In the genomic region with DNA sequence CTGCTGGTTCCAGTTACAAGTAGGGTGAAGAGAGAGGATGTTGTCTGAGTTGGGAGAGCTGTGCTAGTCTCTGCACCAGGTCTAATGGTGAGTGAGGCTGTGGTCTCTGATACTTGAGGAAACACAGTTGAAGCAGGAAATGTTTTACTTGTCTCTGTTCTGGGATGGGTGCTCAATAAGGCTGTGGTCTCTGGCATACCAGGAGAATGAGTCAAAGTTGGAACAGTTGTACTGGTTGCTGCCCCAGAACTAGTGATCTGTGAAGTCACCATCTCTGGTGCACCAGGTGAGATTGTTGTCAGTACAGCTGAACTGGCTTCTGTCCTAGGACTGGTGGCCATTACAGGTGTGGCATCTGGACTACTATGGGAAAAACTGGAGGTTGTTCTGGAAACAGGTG, we compare ENCODE assay signal across 20 cellular contexts.
DNase-seq lines count a peak whose midpoint lies in the region; ATAC-seq and TF ChIP-seq lines count a peak whose summit lies in the region.
"Had no signal": no experiment of that assay in that cellular context is flagged by ENCODE, and none has a peak within 500 bp of the region (broad histone marks: within the 10 kb centered on the region; RNA-seq: fewer than 3 reads in every experiment).

No MANE protein-coding gene starts in this region.

- ATAC-seq in RWPE2 (ENCODE audit: low read depth) = peak; percentile 60
- no peak for ATAC-seq in activated CD8-positive, alpha-beta T cell treated with anti-CD3 and anti-CD28 coated beads for 36 hours
- no peak for ATAC-seq in naive thymus-derived CD4-positive, alpha-beta T cell
- ATAC-seq: Right ventricle myocardium inferior had no signal

- peaks cover 10% of the 10 kb centered on the region for H3K27me3 Mint-ChIP-seq in activated CD8-positive, alpha-beta T cell treated with anti-CD3 and anti-CD28 coated beads for 36 hours
- H3K27me3 Mint-ChIP-seq in naive thymus-derived CD4-positive, alpha-beta T cell = peaks cover 0 to 64% (median 34%) of the 10 kb centered on the region in 5 donors
- H3K27me3 Mint-ChIP-seq: CD4-positive, CD25-positive, alpha-beta regulatory T cell had no signal

- DNase-seq in HT-29 (ENCODE audit: low spot score) (peak; percentile 16), RWPE2 (ENCODE audit: low spot score) (no peak), iris pigment epithelial cell (ENCODE audit: low read depth) (peak; percentile 18), cardiac septum (ENCODE audit: low spot score) (no peak), DMS53 treated with DMSO at 0.1 percent for 48 hours (lab: John Stamatoyannopoulos, UW; ENCODE audit: unreplicated experiment) (no peak)
- no peak for DNase-seq in activated CD8-positive, alpha-beta T cell treated with anti-CD3 and anti-CD28 coated beads for 36 hours
- DNase-seq in naive thymus-derived CD4-positive, alpha-beta T cell = no peak
- DNase-seq: CD4-positive, CD25-positive, alpha-beta regulatory T cell; DMS79; H9; KG1; NCI-H1048; NCI-H1436 treated with DMSO at 0.1 percent for 48 hours; NCI-H2029 treated with DMSO at 0.1 percent for 48 hours; NCI-H2171 treated with DMSO at 0.1 percent for 48 hours; NCI-H446 treated with DMSO at 0.1 percent for 48 hours; NK-92 treated with Interleukin-12 subunit alpha and Interleukin-12 subunit beta, amount 100 ng/mL, for 24 hours had no signal

- no peaks in the 10 kb centered on the region for H3K4me1 ChIP-seq in RWPE2 (ENCODE audit: insufficient read depth, poor library complexity, severe bottlenecking)
- no peaks in the 10 kb centered on the region for H3K4me1 ChIP-seq in naive thymus-derived CD4-positive, alpha-beta T cell (ENCODE audit: control insufficient read depth in 2 of 2, insufficient read depth in 2 of 2, low read length in 2 of 2)

- no peaks in the 10 kb centered on the region for H3K36me3 Mint-ChIP-seq in activated CD8-positive, alpha-beta T cell treated with anti-CD3 and anti-CD28 coated beads for 36 hours (ENCODE audit: low read depth)
- peaks cover 0 to 5% (median 2%) of the 10 kb centered on the region in 5 donors for H3K36me3 Mint-ChIP-seq in naive thymus-derived CD4-positive, alpha-beta T cell
- H3K36me3 Mint-ChIP-seq: CD4-positive, CD25-positive, alpha-beta regulatory T cell had no signal

- no peaks in the 10 kb centered on the region for H3K36me3 ChIP-seq in RWPE2 (ENCODE audit: low read depth)
- H3K36me3 ChIP-seq in naive thymus-derived CD4-positive, alpha-beta T cell (ENCODE audit: control insufficient read depth in 2 of 3, insufficient read depth in 3 of 3, low read length in 3 of 3) = no peaks in the 10 kb centered on the region

- no peak overlapping the region for H3K27ac Mint-ChIP-seq in activated CD8-positive, alpha-beta T cell treated with anti-CD3 and anti-CD28 coated beads for 36 hours
- no peak overlapping the region for H3K27ac Mint-ChIP-seq in naive thymus-derived CD4-positive, alpha-beta T cell
- H3K27ac Mint-ChIP-seq: B cell; CD4-positive, CD25-positive, alpha-beta regulatory T cell; H9 had no signal

- POLR2A ChIA-PET in activated CD8-positive, alpha-beta T cell treated with anti-CD3 and anti-CD28 coated beads for 36 hours (lab: Charles Lee) = no interaction called here
- POLR2A ChIA-PET in naive thymus-derived CD4-positive, alpha-beta T cell (lab: Charles Lee) = no interaction called here

- TF ChIP-seq CTCF in RWPE2 (IDR thresholded peaks at IDR 0.05; ENCODE audit: poor library complexity, severe bottlenecking) = no peak
- no peak for TF ChIP-seq CTCF in activated CD8-positive, alpha-beta T cell treated with anti-CD3 and anti-CD28 coated beads for 36 hours (IDR thresholded peaks at IDR 0.05)

- CTCF ChIA-PET in activated CD8-positive, alpha-beta T cell treated with anti-CD3 and anti-CD28 coated beads for 36 hours (lab: Charles Lee) = no interaction called here
- CTCF ChIA-PET in naive thymus-derived CD4-positive, alpha-beta T cell (lab: Charles Lee) = no interaction called here

- H3K9me3 Mint-ChIP-seq in activated CD8-positive, alpha-beta T cell treated with anti-CD3 and anti-CD28 coated beads for 36 hours = no peaks in the 10 kb centered on the region
- peaks cover 2 to 39% (median 7%) of the 10 kb centered on the region in 11 donors for H3K9me3 Mint-ChIP-seq in naive thymus-derived CD4-positive, alpha-beta T cell

- H3K4me1 Mint-ChIP-seq in activated CD8-positive, alpha-beta T cell treated with anti-CD3 and anti-CD28 coated beads for 36 hours (ENCODE audit: low read depth) = no peaks in the 10 kb centered on the region
- H3K4me1 Mint-ChIP-seq in naive thymus-derived CD4-positive, alpha-beta T cell = no peaks in the 10 kb centered on the region
- H3K4me1 Mint-ChIP-seq: B cell; CD4-positive, CD25-positive, alpha-beta regulatory T cell; H9 had no signal

- H3K4me3 Mint-ChIP-seq in activated CD8-positive, alpha-beta T cell treated with anti-CD3 and anti-CD28 coated beads for 36 hours = no peak overlapping the region
- no peak overlapping the region for H3K4me3 Mint-ChIP-seq in naive thymus-derived CD4-positive, alpha-beta T cell
- H3K4me3 Mint-ChIP-seq: B cell; CD4-positive, CD25-positive, alpha-beta regulatory T cell; H9 had no signal

- H3K27ac ChIP-seq in RWPE2 (ENCODE audit: poor library complexity, severe bottlenecking) = no peak overlapping the region
- no peak overlapping the region for H3K27ac ChIP-seq in naive thymus-derived CD4-positive, alpha-beta T cell (ENCODE audit: low read depth, low read length)
- H3K27ac ChIP-seq: SK-N-MC had no signal

- no peaks in the 10 kb centered on the region for H3K9me3 ChIP-seq in RWPE2 (ENCODE audit: severe bottlenecking)
- no peaks in the 10 kb centered on the region for H3K9me3 ChIP-seq in naive thymus-derived CD4-positive, alpha-beta T cell (ENCODE audit: control insufficient read depth in 2 of 3, low read length in 3 of 3)

- intact Hi-C loops in activated CD8-positive, alpha-beta T cell treated with anti-CD3 and anti-CD28 coated beads for 36 hours (cut with micrococcal nuclease) = no loop called here
- intact Hi-C loops in naive thymus-derived CD4-positive, alpha-beta T cell (cut with micrococcal nuclease) = no loop called here
- intact Hi-C loops in cardiac septum (cut with DNase I) = no loop called here

- H3K27me3 ChIP-seq in RWPE2 (ENCODE audit: insufficient read depth, poor library complexity, severe bottlenecking) = no peaks in the 10 kb centered on the region
- no peaks in the 10 kb centered on the region for H3K27me3 ChIP-seq in naive thymus-derived CD4-positive, alpha-beta T cell (ENCODE audit: control insufficient read depth in 2 of 2, insufficient read depth in 2 of 2, low read length in 2 of 2)

- no peak overlapping the region for H3K4me3 ChIP-seq in RWPE2 (ENCODE audit: severe bottlenecking)
- H3K4me3 ChIP-seq in naive thymus-derived CD4-positive, alpha-beta T cell (ENCODE audit: low read length) = no peak overlapping the region
- H3K4me3 ChIP-seq: SK-N-MC had no signal

Comparison
In these comparisons a context has a peak if more than half of its experiments do, and no peak if none do; other contexts are left out.
1. DNase-seq: peak in HT-29 (single experiment) and iris pigment epithelial cell (single experiment); none in RWPE2 (single experiment), activated CD8-positive, alpha-beta T cell treated with anti-CD3 and anti-CD28 coated beads for 36 hours (single experiment), naive thymus-derived CD4-positive, alpha-beta T cell (0 of 9), cardiac septum (single experiment) and DMS53 treated with DMSO at 0.1 percent for 48 hours (single experiment).